In the genomic region with DNA sequence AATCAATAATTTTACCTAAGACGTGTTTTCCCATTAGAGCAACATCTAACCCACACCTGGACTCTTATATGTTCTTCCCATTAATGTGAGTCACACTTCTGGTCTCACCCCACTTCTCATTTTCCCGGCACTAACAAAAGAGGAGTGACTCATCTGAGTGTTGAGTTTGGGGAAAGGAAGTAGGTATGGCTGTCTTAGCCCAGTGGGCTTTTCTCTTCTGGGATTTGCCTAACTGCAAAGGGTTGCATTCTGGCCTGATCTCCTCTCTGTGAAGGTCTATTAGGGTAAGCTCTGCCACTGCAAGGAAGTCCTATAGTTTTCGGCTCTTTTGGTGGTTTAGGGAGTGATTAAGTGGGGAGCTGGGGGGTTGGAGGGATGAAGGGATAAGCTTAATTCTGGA, we compare ENCODE assay signal across 11 cellular contexts.
DNase-seq lines count a peak whose midpoint lies in the region; ATAC-seq and TF ChIP-seq lines count a peak whose summit lies in the region.
"Had no signal": no experiment of that assay in that cellular context is flagged by ENCODE, and none has a peak within 500 bp of the region (broad histone marks: within the 10 kb centered on the region; RNA-seq: fewer than 3 reads in every experiment).

No MANE protein-coding gene starts in this region.

- TF ChIP-seq EP300 in gastroesophageal sphincter (IDR thresholded peaks at IDR 0.05) = no peak

- H3K4me1 ChIP-seq in Peyer's patch (no peaks in the 10 kb centered on the region), gastroesophageal sphincter (no peaks in the 10 kb centered on the region)

- no peaks in the 10 kb centered on the region for H3K36me3 ChIP-seq in Peyer's patch
- H3K36me3 ChIP-seq in gastroesophageal sphincter = no peaks in the 10 kb centered on the region

- H3K27ac ChIP-seq in Peyer's patch (no peak overlapping the region), gastroesophageal sphincter (no peak overlapping the region)
- H3K27ac ChIP-seq: 22Rv1 had no signal

- WGBS in gastroesophageal sphincter (ENCODE audit: low coverage in 1 of 2), 2 donors = 70 to 80% methylated on average over 2 to 3 of the region's 3 CpGs

- H3K9me3 ChIP-seq in Peyer's patch (no peaks in the 10 kb centered on the region), gastroesophageal sphincter (peaks cover 0 to 7% (median 0%) of the 10 kb centered on the region in 3 donors)

- H3K27me3 ChIP-seq in Peyer's patch (no peaks in the 10 kb centered on the region), gastroesophageal sphincter (no peaks in the 10 kb centered on the region)

- TF ChIP-seq POLR2A in Peyer's patch (IDR thresholded peaks at IDR 0.05) (no peak), gastroesophageal sphincter (IDR thresholded peaks at IDR 0.05) (no peak)

- no peak overlapping the region for H3K4me3 ChIP-seq in choroid plexus epithelial cell (ENCODE audit: low read depth, low read length)
- H3K4me3 ChIP-seq in Peyer's patch = no peak overlapping the region
- H3K4me3 ChIP-seq in gastroesophageal sphincter = no peak overlapping the region

- ATAC-seq in gastroesophageal sphincter = no peak

- TF ChIP-seq CTCF in choroid plexus epithelial cell (conservative IDR thresholded peaks at IDR 0.05; ENCODE audit: low read depth, low read length) (no peak), Peyer's patch (IDR thresholded peaks at IDR 0.05) (no peak), gastroesophageal sphincter (IDR thresholded peaks at IDR 0.05) (no peak)

- DNase-seq in DMS153 (lab: John Stamatoyannopoulos, UW) (peak; percentile 47), DMS153 treated with DMSO at 0.1 percent for 48 hours (lab: John Stamatoyannopoulos, UW; ENCODE audit: unreplicated experiment) (no peak), MV-4-11 (lab: John Stamatoyannopoulos, UW) (peak; percentile 65), choroid plexus epithelial cell (ENCODE audit: low read depth) (peak; percentile 54), myocyte (ENCODE audit: low read depth) (peak; percentile 30), Peyer's patch (no peak)
- DNase-seq in stimulated activated naive CD4-positive, alpha-beta T cell (lab: John Stamatoyannopoulos, UW) = no peak
- DNase-seq: NCI-H524; stimulated activated CD4-positive, alpha-beta T cell treated with anti-CD3 and anti-CD28 coated beads, Interleukin-4, amount 100 ng/mL, for 4 hours had no signal

Comparison
In these comparisons a context has a peak if more than half of its experiments do, and no peak if none do; other contexts are left out.
1. DNase-seq: peak in DMS153 (single experiment), MV-4-11 (single experiment), choroid plexus epithelial cell (single experiment) and myocyte (single experiment); none in DMS153 treated with DMSO at 0.1 percent for 48 hours (single experiment), Peyer's patch (0 of 3) and stimulated activated naive CD4-positive, alpha-beta T cell (0 of 6).